9 cellular contexts compared by ENCODE assay signal in genomic region chr1:167687919-167688519, GRCh38. TPM values are rescaled to one million over a fixed set of nuclear protein-coding genes. Genes with fewer than 3 reads are reported as not detected.
A peak's percentile ranks its signal among the peaks of the same experiment; 100 is the strongest.
DNase-seq lines count a peak whose midpoint lies in the region; ATAC-seq, FAIRE-seq and TF ChIP-seq lines count a peak whose summit lies in the region.
"Had no signal": no experiment of that assay in that cellular context is flagged by ENCODE, and none has a peak within 500 bp of the region (broad histone marks: within the 10 kb centered on the region; RNA-seq: fewer than 3 reads in every experiment).

No MANE protein-coding gene starts in this region.

- peak; percentile 64 for FAIRE-seq in D721Med (lab: Jason Lieb, UNC)

- no peak overlapping the region for H3K4me3 ChIP-seq in ascending aorta

- DNase-seq in D721Med (ENCODE audit: insufficient read length, low spot score) (peak; percentile 76), GOT3 (lab: John Stamatoyannopoulos, UW) (peak; percentile 41), NCI-H187 treated with DMSO at 0.1 percent for 48 hours (lab: John Stamatoyannopoulos, UW) (peak; percentile 35), T-helper 9 cell (peak; percentile 75), ascending aorta (ENCODE audit: low spot score in 2 of 2) (peak in 1 of 2 donors; percentile 91), hypothalamus (lab: John Stamatoyannopoulos, UW) (peak in 40 of 51 donors; percentile 9 to 84 (median 45)), smooth muscle cell of the brain vasculature (ENCODE audit: low read depth, low spot score) (peak; percentile 76)

- intact Hi-C loops in ascending aorta (cut with DNase I), result loop anchor here (1.0 to 10.0 kb wide), 4 partner anchors 88 to 621 kb away; no protein-coding TSS in a partner anchor

- TF ChIP-seq CTCF in D721Med (IDR thresholded peaks at IDR 0.05; ENCODE audit: insufficient read depth, missing control alignments) (peak; percentile 99), ascending aorta (IDR thresholded peaks at IDR 0.05) (peak; percentile 80 to 94 (median 94))

- no peaks in the 10 kb centered on the region for H3K9me3 ChIP-seq in ascending aorta

- H3K27me3 ChIP-seq in ascending aorta, result no peaks in the 10 kb centered on the region

- no peak for ATAC-seq in HG02623 (IDR thresholded peaks at IDR 0.05; ENCODE audit: unreplicated experiment)

- no peaks in the 10 kb centered on the region for H3K36me3 ChIP-seq in ascending aorta

- H3K27ac ChIP-seq in ascending aorta, result no peak overlapping the region
- H3K27ac ChIP-seq: epithelial cell of prostate had no signal

- H3K4me1 ChIP-seq in ascending aorta, result peaks cover 7 to 12% of the 10 kb centered on the region in 2 donors

RNA-seq across cellular contexts. Expression of gene MPZL1, which starts 33.8 kb away (rescaled TPM):
- total RNA-seq in ascending aorta, result 58.9 TPM

RNA-seq across cellular contexts. Expression of gene RCSD1, which starts 58.0 kb away (rescaled TPM):
- total RNA-seq in ascending aorta, result 36.8 TPM
